8 cellular contexts compared by ENCODE assay signal in the genomic region with DNA sequence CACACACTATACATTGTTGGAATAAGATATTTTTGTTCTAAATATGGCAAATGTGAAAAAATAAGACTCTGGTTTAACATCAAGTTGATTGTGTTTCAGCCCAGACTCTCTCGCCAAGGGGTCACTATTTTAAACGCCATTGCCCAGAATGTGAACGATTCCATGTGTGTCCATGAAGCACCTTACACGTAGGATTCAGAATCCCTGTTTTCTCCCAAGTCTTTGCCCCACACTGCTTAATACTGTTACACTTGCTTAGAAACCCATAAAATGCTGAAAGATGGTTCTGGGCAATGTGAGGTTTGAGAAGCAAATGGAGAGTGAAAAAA. TPM values are rescaled to one million over a fixed set of nuclear protein-coding genes. Genes with fewer than 3 reads are reported as not detected.
A peak's percentile ranks its signal among the peaks of the same experiment; 100 is the strongest.
DNase-seq lines count a peak whose midpoint lies in the region; ATAC-seq and TF ChIP-seq lines count a peak whose summit lies in the region.

No MANE protein-coding gene starts in this region.

- CTCF ChIA-PET in AG04450 (lab: Charles Lee): interaction anchor here (1.3 to 1.5 kb wide), 2 partner anchors 8 to 618 kb away, joined by 3 to 11 read pairs; a partner anchor contains a TSS

- H3K4me3 ChIP-seq in AG04450 (ENCODE audit: low read depth, low read length) (peak overlapping the region; percentile 58), HUES6 (ENCODE audit: low read depth, low read length) (peak overlapping the region; percentile 59), dorsolateral prefrontal cortex (peak overlapping the region in 54 of 59 donors; percentile 12 to 78 (median 54))

- H3K36me3 Mint-ChIP-seq in natural killer cell: no peaks in the 10 kb centered on the region

- peaks cover 62 to 71% of the 10 kb centered on the region in 2 donors for H3K4me1 Mint-ChIP-seq in natural killer cell

- peaks cover 60% of the 10 kb centered on the region for H3K4me1 ChIP-seq in HUES6 (ENCODE audit: control insufficient read depth, insufficient read depth, low read length)

- no peaks in the 10 kb centered on the region for H3K27me3 Mint-ChIP-seq in natural killer cell (ENCODE audit: low read depth in 2 of 2)

- no peak for ATAC-seq in natural killer cell
- no peak for ATAC-seq in HG03108 (IDR thresholded peaks at IDR 0.05; ENCODE audit: unreplicated experiment)

- H3K9me3 ChIP-seq in AG04450 (ENCODE audit: control insufficient read depth, insufficient read depth, low read length) (no peaks in the 10 kb centered on the region; the same call in 1 of the 2 replicates), HUES6 (ENCODE audit: control insufficient read depth, insufficient read depth, low read depth, low read length) (no peaks in the 10 kb centered on the region)

- no peaks in the 10 kb centered on the region; the same call in 1 of the 2 replicates for H3K36me3 ChIP-seq in HUES6 (ENCODE audit: control insufficient read depth, insufficient read depth, low read length)

- peak overlapping the region; percentile 62 for H3K9ac ChIP-seq in HUES6 (ENCODE audit: low read length)

- no peak for DNase-seq in AG04450 (ENCODE audit: low read depth, low spot score)
- no peak for DNase-seq in dorsolateral prefrontal cortex
- DNase-seq in natural killer cell: no peak
- DNase-seq in HK-2 (ENCODE audit: unreplicated experiment): no peak
- no peak for DNase-seq in DMS114 treated with DMSO at 0.1 percent for 48 hours (lab: John Stamatoyannopoulos, UW; ENCODE audit: unreplicated experiment)
- DNase-seq in midbrain (lab: John Stamatoyannopoulos, UW): no peak

- peak overlapping the region; percentile 48 for H3K27ac ChIP-seq in AG04450 (ENCODE audit: low read depth, low read length)
- peak overlapping the region; percentile 78; the same call in 1 of the 2 replicates for H3K27ac ChIP-seq in HUES6 (ENCODE audit: low read depth, low read length)
- peak overlapping the region in 1 of 59 donors; percentile 77 for H3K27ac ChIP-seq in dorsolateral prefrontal cortex

- intact Hi-C loops in dorsolateral prefrontal cortex (cut with DNase I): loop anchor here (5.0 to 10.0 kb wide), 3 partner anchors 616 to 974 kb away; no protein-coding TSS in a partner anchor
- intact Hi-C loops in natural killer cell (cut with micrococcal nuclease): loop anchor here (5.0 to 10.0 kb wide), 2 partner anchors 246 to 619 kb away; no protein-coding TSS in a partner anchor

- no peaks in the 10 kb centered on the region for H3K9me3 Mint-ChIP-seq in natural killer cell

- H3K27ac Mint-ChIP-seq in natural killer cell: peak overlapping the region; percentile 69 to 82

- TF ChIP-seq CTCF in AG04450 (IDR thresholded peaks at IDR 0.05; ENCODE audit: low read depth, low read length): no peak
- no peak for TF ChIP-seq CTCF in dorsolateral prefrontal cortex (IDR thresholded peaks at IDR 0.05 in 54 of 56, conservative IDR thresholded peaks at IDR 0.05 in 2 of 56; ENCODE audit: low read depth in 1 of 56, partially characterized antibody in 56 of 56)
- no peak for TF ChIP-seq CTCF in natural killer cell (IDR thresholded peaks at IDR 0.05)

- peak overlapping the region; percentile 85 for H3K4me3 Mint-ChIP-seq in natural killer cell

- H3K27me3 ChIP-seq in AG04450 (ENCODE audit: control insufficient read depth, insufficient read depth, low read length): no peaks in the 10 kb centered on the region
- peaks cover 27% of the 10 kb centered on the region for H3K27me3 ChIP-seq in HUES6 (ENCODE audit: control insufficient read depth, insufficient read depth, low read length)
- peaks cover 0 to 84% (median 68%) of the 10 kb centered on the region in 45 donors for H3K27me3 ChIP-seq in dorsolateral prefrontal cortex

- POLR2A ChIA-PET in AG04450 (lab: Yijun Ruan, JAX): interaction anchor here (0.6 to 1.4 kb wide), 2 partner anchors 8 to 1278 kb away, joined by 3 to 11 read pairs; a partner anchor contains a TSS

RNA-seq across cellular contexts. Expression of a gene that starts 7.7 kb away (rescaled TPM):
- 9.6 and 10.3 TPM in 2 replicates for polyA plus RNA-seq in AG04450 (2011; rRNA removed)
- 23.7 and 27.6 TPM in 2 replicates for polyA minus RNA-seq in AG04450 (2011; rRNA and poly(A)+ RNA removed)
- total RNA-seq in dorsolateral prefrontal cortex: 10 to 100 TPM in 1 of 120 experiments, 1 to 10 TPM in 110, under 1 TPM in 9; 0.41 to 18.5 (median 1.9) TPM
- 10 to 100 TPM; 14.1 to 18.6 (median 17.1) TPM for total RNA-seq in natural killer cell
